ENCODE assay signal across 13 cellular contexts in the genomic region with DNA sequence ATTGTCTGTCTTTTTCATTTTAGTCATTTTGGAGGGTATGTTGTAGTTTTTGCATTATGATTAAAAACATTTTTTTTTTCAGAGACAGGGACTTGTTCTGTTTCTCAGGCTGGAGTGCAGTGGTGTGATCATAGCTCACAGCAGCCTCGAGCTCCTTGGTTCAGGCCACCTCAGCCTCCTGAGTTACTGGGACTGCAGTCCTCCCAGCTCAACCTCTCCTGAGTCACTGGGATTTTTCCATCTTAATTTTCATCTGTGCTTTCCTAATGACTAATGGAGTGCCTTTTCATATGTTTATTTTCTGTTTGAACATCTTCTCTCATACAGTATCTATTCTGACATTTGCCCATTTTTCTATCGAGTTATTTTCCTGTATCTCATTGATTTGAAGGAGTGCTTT.
"Had no signal": no experiment of that assay in that cellular context is flagged by ENCODE, and none has a peak within 500 bp of the region (broad histone marks: within the 10 kb centered on the region; RNA-seq: fewer than 3 reads in every experiment).

No MANE protein-coding gene starts in this region.

- DNase-seq: activated CD4-positive, alpha-beta T cell treated with anti-CD3 and anti-CD28 coated beads, Interleukin-2, amount 50 U/mL, for 48 hours; activated gamma-delta T cell treated with Interleukin-2 at 50 U/mL for 16 hours; activated naive CD8-positive, alpha-beta T cell treated with anti-CD3 and anti-CD28 coated beads for 36 hours; activated T-cell treated with anti-CD3 and anti-CD28 coated beads, Interleukin-2, amount 50 U/mL, for 4 hours; anterior cingulate cortex; effector CD4-positive, alpha-beta T cell; pancreas; stimulated activated CD4-positive, alpha-beta T cell treated with anti-CD3 and anti-CD28 coated beads, Interleukin-4, amount 100 ng/mL, for 1 hour; stimulated activated naive CD8-positive, alpha-beta T cell treated with anti-CD3 and anti-CD28 coated beads, Interleukin-15, amount 100 ng/mL, for 72 hours; testis had no signal

- H3K36me3 ChIP-seq: cardiac muscle cell, pancreas had no signal

- H3K27me3 Mint-ChIP-seq: activated naive CD8-positive, alpha-beta T cell treated with anti-CD3 and anti-CD28 coated beads for 36 hours; stimulated activated naive CD8-positive, alpha-beta T cell treated with anti-CD3 and anti-CD28 coated beads, Interleukin-15, amount 100 ng/mL, for 72 hours had no signal

- H3K27ac Mint-ChIP-seq: activated naive CD8-positive, alpha-beta T cell treated with anti-CD3 and anti-CD28 coated beads for 36 hours; stimulated activated naive CD8-positive, alpha-beta T cell treated with anti-CD3 and anti-CD28 coated beads, Interleukin-15, amount 100 ng/mL, for 72 hours had no signal

- H3K4me3 Mint-ChIP-seq: activated naive CD8-positive, alpha-beta T cell treated with anti-CD3 and anti-CD28 coated beads for 36 hours; activated T-cell treated with anti-CD3 and anti-CD28 coated beads, Interleukin-2, amount 50 U/mL, for 4 hours; stimulated activated naive CD8-positive, alpha-beta T cell treated with anti-CD3 and anti-CD28 coated beads, Interleukin-15, amount 100 ng/mL, for 72 hours had no signal

- H3K9me3 ChIP-seq: pancreas, testis had no signal

- H3K4me1 ChIP-seq: pancreas, testis had no signal

- H3K4me3 ChIP-seq: cardiac muscle cell, coronary artery, pancreas, testis had no signal

- H3K27me3 ChIP-seq: cardiac muscle cell, pancreas, testis had no signal

- H3K9me3 Mint-ChIP-seq: activated T-cell treated with anti-CD3 and anti-CD28 coated beads, Interleukin-2, amount 50 U/mL, for 4 hours; stimulated activated naive CD8-positive, alpha-beta T cell treated with anti-CD3 and anti-CD28 coated beads, Interleukin-15, amount 100 ng/mL, for 72 hours had no signal

- ATAC-seq: activated CD4-positive, CD25-positive, alpha-beta regulatory T cell treated with anti-CD3 and anti-CD28 coated beads, Interleukin-2, amount 50 U/mL, for 24 hours; activated T-cell treated with anti-CD3 and anti-CD28 coated beads, Interleukin-2, amount 50 U/mL, for 4 hours; pancreas; stimulated activated naive CD8-positive, alpha-beta T cell treated with anti-CD3 and anti-CD28 coated beads, Interleukin-15, amount 100 ng/mL, for 72 hours had no signal

- H3K27ac ChIP-seq: cardiac muscle cell, coronary artery, pancreas, testis had no signal
